Comparison of ENCODE assay signal across 11 cellular contexts in the genomic region with DNA sequence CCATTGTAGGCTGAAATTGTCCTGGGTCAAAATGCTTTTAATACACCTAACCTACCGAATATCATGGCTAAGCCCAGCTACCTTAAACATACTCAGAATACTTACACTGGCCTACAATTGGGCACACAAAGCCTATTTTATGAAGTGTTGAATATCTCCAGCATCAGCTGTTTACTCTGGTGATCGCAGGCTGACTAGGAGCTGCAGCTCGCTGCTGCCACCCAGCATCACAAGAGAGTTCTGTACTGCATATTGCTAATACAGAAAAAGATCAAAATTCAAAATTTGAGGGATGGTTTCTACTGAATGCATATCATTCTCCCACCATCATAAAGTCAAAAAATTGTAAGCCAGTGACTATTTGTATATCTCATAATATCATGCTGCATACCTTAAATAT. TPM values are rescaled to one million over a fixed set of nuclear protein-coding genes. Genes with fewer than 3 reads are reported as not detected.
DNase-seq lines count a peak whose midpoint lies in the region; ATAC-seq and TF ChIP-seq lines count a peak whose summit lies in the region.
"Had no signal": no experiment of that assay in that cellular context is flagged by ENCODE, and none has a peak within 500 bp of the region (broad histone marks: within the 10 kb centered on the region; RNA-seq: fewer than 3 reads in every experiment).

No MANE protein-coding gene starts in this region.

- no peaks in the 10 kb centered on the region for H4K20me1 ChIP-seq in DOHH2 (ENCODE audit: control insufficient read depth, insufficient read depth, low read depth, low read length)

- H3K79me2 ChIP-seq in DOHH2 (ENCODE audit: control insufficient read depth, low read length): no peaks in the 10 kb centered on the region

- no peak overlapping the region for H3K27ac Mint-ChIP-seq in HFFc6
- H3K27ac Mint-ChIP-seq in activated T-cell treated with anti-CD3 and anti-CD28 coated beads, Interleukin-2, amount 50 U/mL, for 24 hours: no peak overlapping the region
- no peak overlapping the region for H3K27ac Mint-ChIP-seq in effector memory CD8-positive, alpha-beta T cell
- H3K27ac Mint-ChIP-seq: stimulated activated effector memory CD8-positive, alpha-beta T cell treated with anti-CD3 and anti-CD28 coated beads, Interleukin-12 subunit alpha, Interleukin-12 subunit beta, amount 100 ng/mL, for 72 hours had no signal

- H3K9me3 Mint-ChIP-seq in HFFc6: no peaks in the 10 kb centered on the region
- no peaks in the 10 kb centered on the region for H3K9me3 Mint-ChIP-seq in activated T-cell treated with anti-CD3 and anti-CD28 coated beads, Interleukin-2, amount 50 U/mL, for 24 hours
- H3K9me3 Mint-ChIP-seq in effector memory CD8-positive, alpha-beta T cell: no peaks in the 10 kb centered on the region
- H3K9me3 Mint-ChIP-seq: stimulated activated effector memory CD8-positive, alpha-beta T cell treated with anti-CD3 and anti-CD28 coated beads, Interleukin-12 subunit alpha, Interleukin-12 subunit beta, amount 100 ng/mL, for 72 hours had no signal

- peak; percentile 44 for TF ChIP-seq CTCF in DOHH2 (IDR thresholded peaks at IDR 0.05; ENCODE audit: low read depth, low read length, poor library complexity, severe bottlenecking)
- TF ChIP-seq CTCF in HFFc6 (IDR thresholded peaks at IDR 0.05): peak; percentile 65

- H3K27ac ChIP-seq in DOHH2 (ENCODE audit: low read depth, low read length) (no peak overlapping the region), angular gyrus (ENCODE audit: low read depth, low read length) (peak overlapping the region; percentile 34)
- H3K27ac ChIP-seq: heart left ventricle had no signal

- H3K4me1 Mint-ChIP-seq in HFFc6 (ENCODE audit: low read depth): no peaks in the 10 kb centered on the region
- H3K4me1 Mint-ChIP-seq in activated T-cell treated with anti-CD3 and anti-CD28 coated beads, Interleukin-2, amount 50 U/mL, for 24 hours (ENCODE audit: low read depth): no peaks in the 10 kb centered on the region
- no peaks in the 10 kb centered on the region for H3K4me1 Mint-ChIP-seq in effector memory CD8-positive, alpha-beta T cell (ENCODE audit: low read depth in 2 of 2)
- H3K4me1 Mint-ChIP-seq: stimulated activated effector memory CD8-positive, alpha-beta T cell treated with anti-CD3 and anti-CD28 coated beads, Interleukin-12 subunit alpha, Interleukin-12 subunit beta, amount 100 ng/mL, for 72 hours had no signal

- no peaks in the 10 kb centered on the region for H3K36me3 ChIP-seq in DOHH2 (ENCODE audit: control insufficient read depth, low read length)

- no peaks in the 10 kb centered on the region for H3K36me3 Mint-ChIP-seq in HFFc6 (ENCODE audit: low read depth)
- peaks cover 48% of the 10 kb centered on the region for H3K36me3 Mint-ChIP-seq in activated T-cell treated with anti-CD3 and anti-CD28 coated beads, Interleukin-2, amount 50 U/mL, for 24 hours (ENCODE audit: low read depth)
- H3K36me3 Mint-ChIP-seq in effector memory CD8-positive, alpha-beta T cell (ENCODE audit: insufficient read depth): peaks cover 16% of the 10 kb centered on the region

- H3K4me2 ChIP-seq in DOHH2 (ENCODE audit: low read length): no peak overlapping the region

- peak; percentile 29 for DNase-seq in HFFc6
- peak; percentile 12 to 73 for DNase-seq in lung microvascular endothelial cell (ENCODE audit: low read depth in 2 of 2)
- DNase-seq in activated T-cell treated with anti-CD3 and anti-CD28 coated beads, Interleukin-2, amount 50 U/mL, for 24 hours: no peak
- DNase-seq in effector memory CD8-positive, alpha-beta T cell: no peak
- no peak for DNase-seq in COLO668 (lab: John Stamatoyannopoulos, UW; ENCODE audit: unreplicated experiment)
- DNase-seq: activated effector memory CD4-positive, alpha-beta T cell treated with anti-CD3 and anti-CD28 coated beads, Interleukin-2, amount 50 U/mL, for 16 hours; heart left ventricle had no signal

- peaks cover 2% of the 10 kb centered on the region; the same call in 1 of the 2 replicates for H3K27me3 ChIP-seq in DOHH2 (ENCODE audit: control insufficient read depth, low read length)
- H3K27me3 ChIP-seq: heart left ventricle had no signal

- H3K4me1 ChIP-seq in DOHH2 (ENCODE audit: control insufficient read depth, low read length): no peaks in the 10 kb centered on the region
- H3K4me1 ChIP-seq: heart left ventricle had no signal

- ATAC-seq in GM21717 (IDR thresholded peaks at IDR 0.05; ENCODE audit: unreplicated experiment): no peak
- no peak for ATAC-seq in effector memory CD8-positive, alpha-beta T cell (replicated peaks)
- ATAC-seq: heart left ventricle; stimulated activated effector memory CD8-positive, alpha-beta T cell treated with anti-CD3 and anti-CD28 coated beads, Interleukin-12 subunit alpha, Interleukin-12 subunit beta, amount 100 ng/mL, for 72 hours had no signal

- H3K9me3 ChIP-seq in DOHH2 (ENCODE audit: control insufficient read depth, insufficient read depth, low read length): no peaks in the 10 kb centered on the region
- H3K9me3 ChIP-seq: heart left ventricle had no signal

- H3K27me3 Mint-ChIP-seq in HFFc6 (ENCODE audit: insufficient read depth): no peaks in the 10 kb centered on the region
- H3K27me3 Mint-ChIP-seq in activated T-cell treated with anti-CD3 and anti-CD28 coated beads, Interleukin-2, amount 50 U/mL, for 24 hours: no peaks in the 10 kb centered on the region
- no peaks in the 10 kb centered on the region for H3K27me3 Mint-ChIP-seq in effector memory CD8-positive, alpha-beta T cell

- H3K4me3 ChIP-seq in DOHH2 (ENCODE audit: low read length): no peak overlapping the region
- H3K4me3 ChIP-seq: heart left ventricle had no signal

- H3K9me2 ChIP-seq in DOHH2 (replicated peaks; ENCODE audit: control insufficient read depth, low read length): no peaks in the 10 kb centered on the region

- no peak overlapping the region for H3K4me3 Mint-ChIP-seq in HFFc6
- H3K4me3 Mint-ChIP-seq in activated T-cell treated with anti-CD3 and anti-CD28 coated beads, Interleukin-2, amount 50 U/mL, for 24 hours: no peak overlapping the region
- no peak overlapping the region for H3K4me3 Mint-ChIP-seq in effector memory CD8-positive, alpha-beta T cell
- H3K4me3 Mint-ChIP-seq: stimulated activated effector memory CD8-positive, alpha-beta T cell treated with anti-CD3 and anti-CD28 coated beads, Interleukin-12 subunit alpha, Interleukin-12 subunit beta, amount 100 ng/mL, for 72 hours had no signal

- no peaks in the 10 kb centered on the region for H3F3A ChIP-seq in DOHH2 (ENCODE audit: control insufficient read depth, insufficient read depth)

RNA-seq across cellular contexts. Expression of gene ULK2, which starts 55.3 kb away (rescaled TPM):
- 10 to 100 TPM in 1 of 6 experiments, 1 to 10 TPM in 5; 4.2 to 10.4 (median 6.3) TPM for total RNA-seq in HFFc6 (2021; fragmentation: NEBNext Ultra II Directional; extraction: Animal tissue kit (Norgen Biotek cat#: 25700))
- 15.3 and 35.5 TPM in 2 replicates for total RNA-seq in lung microvascular endothelial cell

Comparison
In these comparisons a context has a peak if more than half of its experiments do, and no peak if none do; other contexts are left out.
1. DNase-seq: peak in HFFc6 (single experiment) and lung microvascular endothelial cell (2 of 2); none in activated T-cell treated with anti-CD3 and anti-CD28 coated beads, Interleukin-2, amount 50 U/mL, for 24 hours (single experiment), effector memory CD8-positive, alpha-beta T cell (0 of 3) and COLO668 (single experiment).